ENCODE assay signal across 8 cellular contexts in genomic region chr7:87877641-87878040, GRCh38. TPM values are rescaled to one million over a fixed set of nuclear protein-coding genes. Genes with fewer than 3 reads are reported as not detected.
DNase-seq lines count a peak whose midpoint lies in the region; ATAC-seq and TF ChIP-seq lines count a peak whose summit lies in the region.

No MANE protein-coding gene starts in this region.

- no peaks in the 10 kb centered on the region for H3K27me3 Mint-ChIP-seq in neural crest cell (ENCODE audit: low read depth)

- H3K9me3 ChIP-seq in BLaER1 treated with 17β-estradiol and CSF1 and Interleukin-3, amounts not matched to agents 10 nM and 100 nM (replicated peaks in 1 of 11): peaks cover 0 to 11% (median 8%) of the 10 kb centered on the region in 11 experiments; a peak in 18 of 22 replicates
- no peaks in the 10 kb centered on the region for H3K9me3 ChIP-seq in MM.1S (replicated peaks; ENCODE audit: insufficient read depth, low read length)
- no peaks in the 10 kb centered on the region for H3K9me3 ChIP-seq in duodenal mucosa (ENCODE audit: control insufficient read depth in 1 of 2, low read length in 2 of 2)

- TF ChIP-seq CTCF in MM.1S (IDR thresholded peaks at IDR 0.05; ENCODE audit: low read length): no peak
- TF ChIP-seq CTCF in neural crest cell (conservative IDR thresholded peaks at IDR 0.05): no peak

- peaks cover 0 to 47% (median 30%) of the 10 kb centered on the region in 11 experiments; a peak in 18 of 22 replicates for H4K20me1 ChIP-seq in BLaER1 treated with 17β-estradiol and CSF1 and Interleukin-3, amounts not matched to agents 10 nM and 100 nM
- H4K20me1 ChIP-seq in MM.1S (ENCODE audit: insufficient read depth, low read length): no peaks in the 10 kb centered on the region; the same call in 1 of the 2 replicates

- peaks cover 20% of the 10 kb centered on the region for H3F3A ChIP-seq in MM.1S (ENCODE audit: insufficient read depth, low read length)

- peak overlapping the region; percentile 88 to 98 (median 95) for H3K9ac ChIP-seq in BLaER1 treated with 17β-estradiol and CSF1 and Interleukin-3, amounts not matched to agents 10 nM and 100 nM
- H3K9ac ChIP-seq in MM.1S (ENCODE audit: low read length) (peak overlapping the region; percentile 90), duodenal mucosa (ENCODE audit: low read depth in 1 of 2, low read length in 2 of 2) (peak overlapping the region; percentile 91 to 92)

- H3K4me3 ChIP-seq in BLaER1 treated with 17β-estradiol and CSF1 and Interleukin-3, amounts not matched to agents 10 nM and 100 nM: peak overlapping the region; percentile 77 to 99 (median 96)
- peak overlapping the region; percentile 94 for H3K4me3 ChIP-seq in MM.1S (ENCODE audit: low read length)
- peak overlapping the region; percentile 89 to 90 for H3K4me3 ChIP-seq in duodenal mucosa (ENCODE audit: low read depth in 1 of 2, low read length in 2 of 2)

- H3K9me3 Mint-ChIP-seq in neural crest cell: peaks cover 6% of the 10 kb centered on the region

- peaks cover 90% of the 10 kb centered on the region for H3K79me2 ChIP-seq in MM.1S (ENCODE audit: low read length)

- peaks cover 0 to 55% (median 45%) of the 10 kb centered on the region in 11 experiments; a peak in 20 of 22 replicates for H3K36me3 ChIP-seq in BLaER1 treated with 17β-estradiol and CSF1 and Interleukin-3, amounts not matched to agents 10 nM and 100 nM
- no peaks in the 10 kb centered on the region; the same call in 1 of the 2 replicates for H3K36me3 ChIP-seq in MM.1S (replicated peaks; ENCODE audit: insufficient read depth, low read length)
- peaks cover 0 to 10% of the 10 kb centered on the region in 2 donors for H3K36me3 ChIP-seq in duodenal mucosa (ENCODE audit: control insufficient read depth in 1 of 2, insufficient read depth in 2 of 2, low read length in 2 of 2)

- peak overlapping the region; percentile 80 to 97 (median 95); a peak in 20 of 22 replicates for H3K27ac ChIP-seq in BLaER1 treated with 17β-estradiol and CSF1 and Interleukin-3, amounts not matched to agents 10 nM and 100 nM
- H3K27ac ChIP-seq in MM.1S (ENCODE audit: low read length) (peak overlapping the region; percentile 94), duodenal mucosa (ENCODE audit: low read depth, low read length) (no peak overlapping the region)

- H3K36me3 Mint-ChIP-seq in neural crest cell (ENCODE audit: low read depth): peaks cover 22% of the 10 kb centered on the region

- no peak overlapping the region for H2AFZ ChIP-seq in MM.1S (ENCODE audit: low read length)

- peak overlapping the region; percentile 74 to 92 (median 85); a peak in 21 of 22 replicates for H3K4me2 ChIP-seq in BLaER1 treated with 17β-estradiol and CSF1 and Interleukin-3, amounts not matched to agents 10 nM and 100 nM
- peak overlapping the region; percentile 71 for H3K4me2 ChIP-seq in MM.1S (ENCODE audit: low read depth, low read length)

- peak overlapping the region; percentile 96 for H3K4me3 Mint-ChIP-seq in neural crest cell

- peak overlapping the region; percentile 98 for H3K27ac Mint-ChIP-seq in neural crest cell (ENCODE audit: unreplicated experiment)

- no peaks in the 10 kb centered on the region for H3K27me3 ChIP-seq in BLaER1 treated with 17β-estradiol and CSF1 and Interleukin-3, amounts not matched to agents 10 nM and 100 nM
- no peaks in the 10 kb centered on the region for H3K27me3 ChIP-seq in MM.1S (replicated peaks; ENCODE audit: insufficient read depth, low read length)
- no peaks in the 10 kb centered on the region for H3K27me3 ChIP-seq in duodenal mucosa (ENCODE audit: control insufficient read depth in 1 of 2, insufficient read depth in 2 of 2, low read length in 2 of 2)

- DNase-seq in MM.1S (peak; percentile 39), neural crest cell (ENCODE audit: low read depth, low spot score) (no peak), KG1 (lab: John Stamatoyannopoulos, UW) (no peak), GOT3 (lab: John Stamatoyannopoulos, UW) (no peak)

- ATAC-seq in HG03342 (IDR thresholded peaks at IDR 0.05; ENCODE audit: unreplicated experiment) (no peak), HG03469 (IDR thresholded peaks at IDR 0.05; ENCODE audit: unreplicated experiment) (no peak)

- H3K4me1 Mint-ChIP-seq in neural crest cell: peaks cover 37% of the 10 kb centered on the region

- H3K4me1 ChIP-seq in BLaER1 treated with 17β-estradiol and CSF1 and Interleukin-3, amounts not matched to agents 10 nM and 100 nM: peaks cover 32 to 46% (median 38%) of the 10 kb centered on the region in 10 experiments
- H3K4me1 ChIP-seq in MM.1S (ENCODE audit: low read length) (peaks cover 5% of the 10 kb centered on the region; the same call in 1 of the 2 replicates), duodenal mucosa (ENCODE audit: control insufficient read depth in 1 of 2, insufficient read depth in 2 of 2, low read length in 2 of 2) (peaks cover 16 to 22% of the 10 kb centered on the region in 2 donors)

- no peaks in the 10 kb centered on the region for H3K9me2 ChIP-seq in MM.1S (replicated peaks; ENCODE audit: insufficient read depth, low read length)

RNA-seq across cellular contexts. Expression of gene DBF4, which starts 1.3 kb away (rescaled TPM):
- total RNA-seq in neural crest cell: 92.3 and 94.4 TPM in 2 replicates

RNA-seq across cellular contexts. Expression of gene SLC25A40, which starts 1.5 kb away (rescaled TPM):
- total RNA-seq in neural crest cell: 36.3 and 39.0 TPM in 2 replicates

RNA-seq across cellular contexts. Expression of gene ADAM22, which starts 56.4 kb away (rescaled TPM):
- total RNA-seq in neural crest cell: 12.1 and 13.4 TPM in 2 replicates
